13 cellular contexts compared by ENCODE assay signal in genomic region chr19:2076481-2077082, GRCh38. TPM values are rescaled to one million over a fixed set of nuclear protein-coding genes. Genes with fewer than 3 reads are reported as not detected.
"Had no signal": no experiment of that assay in that cellular context is flagged by ENCODE, and none has a peak within 500 bp of the region (broad histone marks: within the 10 kb centered on the region; RNA-seq: fewer than 3 reads in every experiment).

No MANE protein-coding gene starts in this region.

- H3K27me3 ChIP-seq: ascending aorta, breast epithelium, pancreas, sigmoid colon, tibial nerve had no signal

- DNase-seq: activated CD4-positive, alpha-beta T cell treated with anti-CD3 and anti-CD28 coated beads, Interleukin-2, amount 10 ng/mL, durations not matched to agents 7 days and 5 days; activated CD4-positive, CD25-positive, alpha-beta regulatory T cell; activated naive CD4-positive, alpha-beta T cell treated with anti-CD3 and anti-CD28 coated beads, Interleukin-2, amount 10 ng/mL, durations not matched to agents 7 days and 5 days; foreskin melanocyte; sigmoid colon; stimulated activated CD4-positive, alpha-beta T cell treated with anti-CD3 and anti-CD28 coated beads, Interleukin-1b, Interleukin-23, amount 100 ng/mL, for 48 hours; substantia nigra; T-helper 2 cell had no signal

- H3K4me3 ChIP-seq: ascending aorta, breast epithelium, pancreas, sigmoid colon, tibial nerve had no signal

- H3K27me3 Mint-ChIP-seq: activated CD4-positive, alpha-beta T cell treated with anti-CD3 and anti-CD28 coated beads, Interleukin-2, amount 10 ng/mL, durations not matched to agents 7 days and 5 days; activated naive CD4-positive, alpha-beta T cell treated with anti-CD3 and anti-CD28 coated beads, Interleukin-2, amount 10 ng/mL, durations not matched to agents 7 days and 5 days had no signal

- H3K4me3 Mint-ChIP-seq: activated CD4-positive, alpha-beta T cell treated with anti-CD3 and anti-CD28 coated beads, Interleukin-2, amount 10 ng/mL, durations not matched to agents 7 days and 5 days; activated naive CD4-positive, alpha-beta T cell treated with anti-CD3 and anti-CD28 coated beads, Interleukin-2, amount 10 ng/mL, durations not matched to agents 7 days and 5 days; neural crest cell had no signal

- H3K9me3 Mint-ChIP-seq: activated CD4-positive, alpha-beta T cell treated with anti-CD3 and anti-CD28 coated beads, Interleukin-2, amount 10 ng/mL, durations not matched to agents 7 days and 5 days; activated naive CD4-positive, alpha-beta T cell treated with anti-CD3 and anti-CD28 coated beads, Interleukin-2, amount 10 ng/mL, durations not matched to agents 7 days and 5 days; neural crest cell had no signal

- ATAC-seq: pancreas had no signal

- H3K27ac Mint-ChIP-seq: activated CD4-positive, alpha-beta T cell treated with anti-CD3 and anti-CD28 coated beads, Interleukin-2, amount 10 ng/mL, durations not matched to agents 7 days and 5 days; activated naive CD4-positive, alpha-beta T cell treated with anti-CD3 and anti-CD28 coated beads, Interleukin-2, amount 10 ng/mL, durations not matched to agents 7 days and 5 days had no signal

- H3K4me1 Mint-ChIP-seq: neural crest cell had no signal

RNA-seq across cellular contexts. Expression of gene IZUMO4, which starts 20.1 kb away (rescaled TPM):
- total RNA-seq: ascending aorta had no signal
